13 cellular contexts compared by ENCODE assay signal in the genomic region with DNA sequence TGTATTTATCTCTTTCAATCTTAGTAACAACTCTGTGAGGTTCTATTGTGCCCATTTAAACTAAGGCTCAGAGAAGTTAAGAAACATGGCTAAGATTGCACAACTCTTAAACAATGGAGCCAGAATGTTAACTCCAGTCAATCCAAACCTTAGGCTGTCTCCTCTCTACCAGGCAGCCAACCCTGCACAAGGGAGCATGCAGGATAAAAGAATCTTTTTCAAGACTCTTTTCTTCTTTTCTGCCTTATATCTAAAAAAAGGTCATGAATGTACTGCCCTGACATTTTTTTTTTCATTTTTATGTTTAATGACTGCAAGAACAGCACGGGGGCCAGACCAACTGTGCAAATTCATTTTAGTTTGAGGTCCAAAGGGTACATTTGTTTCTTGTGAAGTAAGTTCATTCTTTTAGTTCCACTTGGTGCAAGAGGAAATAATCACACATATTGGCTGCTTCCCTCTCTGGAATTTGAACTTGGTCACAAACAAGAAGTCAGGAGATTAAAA.
DNase-seq lines count a peak whose midpoint lies in the region; ATAC-seq, FAIRE-seq and TF ChIP-seq lines count a peak whose summit lies in the region.
"Had no signal": no experiment of that assay in that cellular context is flagged by ENCODE, and none has a peak within 500 bp of the region (broad histone marks: within the 10 kb centered on the region; RNA-seq: fewer than 3 reads in every experiment).

No MANE protein-coding gene starts in this region.

- H3K4me1 ChIP-seq in left lung (peaks cover 5 to 29% of the 10 kb centered on the region in 2 donors), stomach (peaks cover 25 to 36% (median 28%) of the 10 kb centered on the region in 4 donors)

- WGBS in stomach, 5 donors, result 16 to 30% (median 17%) methylated on average over 1 of the region's 1 CpG

- H3K27me3 ChIP-seq in left lung (no peaks in the 10 kb centered on the region), stomach (no peaks in the 10 kb centered on the region)

- peak overlapping the region; percentile 48 to 79 for H3K27ac ChIP-seq in left lung
- peak overlapping the region in 4 of 5 donors; percentile 21 to 73 (median 64) for H3K27ac ChIP-seq in stomach

- H3K9me3 ChIP-seq in left lung, result no peaks in the 10 kb centered on the region
- no peaks in the 10 kb centered on the region for H3K9me3 ChIP-seq in stomach

- TF ChIP-seq CTCF in left lung (IDR thresholded peaks at IDR 0.05) (no peak), stomach (IDR thresholded peaks at IDR 0.05) (no peak)

- peaks cover 0 to 2% of the 10 kb centered on the region in 2 donors for H3K36me3 ChIP-seq in left lung
- no peaks in the 10 kb centered on the region for H3K36me3 ChIP-seq in stomach

- no peak for TF ChIP-seq POLR2A in stomach (IDR thresholded peaks at IDR 0.05)

- ATAC-seq in left lung, result peak; percentile 6
- ATAC-seq in effector memory CD8-positive, alpha-beta T cell (replicated peaks), result no peak
- ATAC-seq: PC-3 had no signal

- H3K4me3 ChIP-seq in left lung, result no peak overlapping the region
- H3K4me3 ChIP-seq in stomach, result no peak overlapping the region

- no peak overlapping the region for H3K4me3 Mint-ChIP-seq in effector memory CD8-positive, alpha-beta T cell
- H3K4me3 Mint-ChIP-seq: stimulated activated naive CD8-positive, alpha-beta T cell treated with anti-CD3 and anti-CD28 coated beads, Interleukin-15, Interleukin-2, amounts not matched to agents 100 ng/mL and 50 ng/mL, for 24 hours had no signal

- H3K27me3 Mint-ChIP-seq in effector memory CD8-positive, alpha-beta T cell, result no peaks in the 10 kb centered on the region
- H3K27me3 Mint-ChIP-seq: stimulated activated naive CD8-positive, alpha-beta T cell treated with anti-CD3 and anti-CD28 coated beads, Interleukin-15, Interleukin-2, amounts not matched to agents 100 ng/mL and 50 ng/mL, for 24 hours had no signal

- no peaks in the 10 kb centered on the region for H3K36me3 Mint-ChIP-seq in effector memory CD8-positive, alpha-beta T cell (ENCODE audit: insufficient read depth)

- peak overlapping the region in 1 of 2 donors; percentile 12 for H3K27ac Mint-ChIP-seq in effector memory CD8-positive, alpha-beta T cell
- H3K27ac Mint-ChIP-seq: stimulated activated naive CD8-positive, alpha-beta T cell treated with anti-CD3 and anti-CD28 coated beads, Interleukin-15, Interleukin-2, amounts not matched to agents 100 ng/mL and 50 ng/mL, for 24 hours had no signal

- FAIRE-seq in endometrium (lab: Jason Lieb, UNC), result peak; percentile 86

- H3K9me3 Mint-ChIP-seq in effector memory CD8-positive, alpha-beta T cell, result no peaks in the 10 kb centered on the region
- H3K9me3 Mint-ChIP-seq: CD8-positive, alpha-beta memory T cell; stimulated activated naive CD8-positive, alpha-beta T cell treated with anti-CD3 and anti-CD28 coated beads, Interleukin-15, Interleukin-2, amounts not matched to agents 100 ng/mL and 50 ng/mL, for 24 hours had no signal

- peaks cover 12 to 13% of the 10 kb centered on the region in 2 donors for H3K4me1 Mint-ChIP-seq in effector memory CD8-positive, alpha-beta T cell (ENCODE audit: low read depth in 2 of 2)

- intact Hi-C loops in left lung (cut with DNase I) (no loop called here), stomach (cut with DNase I; ENCODE audit: low total_unique reads) (no loop called here)

- DNase-seq in MV-4-11 (lab: John Stamatoyannopoulos, UW) (peak; percentile 28), left lung (no peak), stomach (no peak), NCI-H524 (lab: John Stamatoyannopoulos, UW) (no peak), NCI-H526 (lab: John Stamatoyannopoulos, UW) (no peak)
- DNase-seq in activated T-cell treated with anti-CD3 and anti-CD28 coated beads, Interleukin-2, amount 50 U/mL, for 48 hours, result no peak
- no peak for DNase-seq in effector memory CD8-positive, alpha-beta T cell
- DNase-seq: caudate nucleus; CD8-positive, alpha-beta memory T cell; NCI-H1694 treated with DMSO at 0.1 percent for 48 hours; PC-3 had no signal

- no peak for TF ChIP-seq EP300 in stomach (IDR thresholded peaks at IDR 0.05)
